1 cellular context compared by ENCODE assay signal in the genomic region with DNA sequence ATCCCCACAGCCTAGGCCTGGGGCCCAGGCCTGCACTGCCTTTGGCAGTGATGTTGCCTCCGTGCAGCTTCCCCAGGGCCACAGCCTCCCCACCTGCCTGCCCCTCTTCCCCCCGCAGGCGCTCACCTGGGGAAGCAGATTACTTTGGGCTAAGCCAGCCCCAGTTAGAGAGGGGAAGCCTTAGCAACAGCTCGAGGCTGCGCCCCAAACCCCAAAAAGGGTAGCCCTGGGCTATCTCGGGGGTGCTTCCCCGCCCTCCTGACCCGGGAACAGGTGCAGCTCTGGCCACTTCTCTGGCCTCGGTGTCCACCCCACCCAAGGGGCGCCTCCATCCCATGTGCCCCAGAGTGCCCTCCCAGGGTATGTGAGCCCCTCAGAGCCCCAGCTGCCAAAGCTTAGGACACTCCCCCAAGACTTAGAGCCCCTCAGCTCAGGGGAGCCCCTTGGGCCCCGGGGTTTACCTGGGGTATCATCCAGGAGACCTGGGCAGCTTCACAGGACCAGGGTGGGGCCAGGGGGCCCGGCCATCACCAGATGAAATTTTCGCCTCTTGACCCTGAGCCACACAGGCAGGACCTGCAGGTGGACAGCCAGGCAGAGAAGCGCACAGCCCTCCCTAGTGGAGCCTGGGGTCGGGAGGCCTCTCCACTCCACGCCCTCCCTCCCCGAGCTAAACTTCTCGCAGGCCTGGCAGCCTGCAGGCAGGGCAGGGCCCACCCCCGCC.
TF ChIP-seq lines count a peak whose summit lies in the region.

No MANE protein-coding gene starts in this region.

TF ChIP-seq in HepG2, 621 proteins besides CTCF, POLR2A, EP300 and RAD21 (continued from another document):
- TF ChIP-seq ATF4 (CRISPR knock-in tag; IDR thresholded peaks at IDR 0.05) = no peak
- TF ChIP-seq SAFB2 (CRISPR knock-in tag; IDR thresholded peaks at IDR 0.05; ENCODE audit: borderline replicate concordance, low read depth) = no peak
- TF ChIP-seq ZNF879 (CRISPR knock-in tag; IDR thresholded peaks at IDR 0.05) = no peak
